Comparison of ENCODE assay signal across 1 cellular context in the genomic region with DNA sequence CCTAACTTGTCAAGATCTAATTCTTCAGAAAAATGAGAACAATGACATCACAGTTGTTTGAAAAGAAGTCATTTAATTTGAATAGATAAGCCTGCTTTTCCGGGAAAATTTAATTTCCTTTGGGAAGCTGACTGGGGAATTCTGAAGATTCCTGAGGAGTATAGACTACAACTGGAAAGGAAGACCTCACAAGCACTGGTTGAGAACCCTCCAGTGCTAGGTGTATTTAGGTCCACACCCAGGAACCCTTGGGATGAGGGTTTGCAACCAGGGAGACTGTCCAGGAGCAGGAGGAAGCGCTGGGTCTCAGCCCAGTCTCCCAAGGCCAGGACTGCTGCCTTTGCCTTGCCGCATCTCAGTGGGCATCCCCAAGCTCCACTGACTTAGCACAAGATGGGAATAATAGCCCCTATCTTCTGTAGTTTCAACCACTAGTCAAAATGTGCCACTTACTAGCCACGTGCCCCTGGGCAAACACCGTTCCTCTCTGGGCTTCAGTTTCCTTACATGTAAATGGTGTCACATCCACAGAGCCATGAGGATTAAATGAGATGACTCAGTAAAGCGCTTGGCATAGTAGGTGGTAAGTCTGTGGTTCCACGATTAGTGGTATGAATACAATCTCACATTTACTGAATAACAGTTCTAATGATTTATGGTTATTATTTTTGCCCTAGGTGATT.
TF ChIP-seq lines count a peak whose summit lies in the region.

No MANE protein-coding gene starts in this region.

TF ChIP-seq in endothelial cell of umbilical vein, 7 proteins besides CTCF, POLR2A, EP300 and RAD21:
- TF ChIP-seq GATA2 (IDR thresholded peaks at IDR 0.05; ENCODE audit: insufficient read depth, insufficient read length, low read depth, low read length) (no peak), FOS (IDR thresholded peaks at IDR 0.05; ENCODE audit: borderline replicate concordance, insufficient read depth, low read length) (no peak), POLR2AphosphoS5 (IDR thresholded peaks at IDR 0.05; ENCODE audit: insufficient read depth, low read depth, low read length) (no peak), MYC (IDR thresholded peaks at IDR 0.05; ENCODE audit: low read depth, low read length) (no peak), JUN (IDR thresholded peaks at IDR 0.05; ENCODE audit: borderline replicate concordance, insufficient read depth, insufficient read length, low read depth) (no peak), EZH2 (IDR thresholded peaks at IDR 0.05; ENCODE audit: borderline replicate concordance, low read depth, low read length, severe bottlenecking) (no peak)
- TF ChIP-seq, protein P1, sequence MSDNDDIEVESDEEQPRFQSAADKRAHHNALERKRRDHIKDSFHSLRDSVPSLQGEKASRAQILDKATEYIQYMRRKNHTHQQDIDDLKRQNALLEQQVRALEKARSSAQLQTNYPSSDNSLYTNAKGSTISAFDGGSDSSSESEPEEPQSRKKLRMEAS (IDR thresholded peaks at IDR 0.05; ENCODE audit: insufficient read depth, insufficient read length), result no peak
